Comparison of ENCODE assay signal across 19 cellular contexts in genomic region chr14:24609667-24610344, GRCh38. TPM values are rescaled to one million over a fixed set of nuclear protein-coding genes. Genes with fewer than 3 reads are reported as not detected.
A peak's percentile ranks its signal among the peaks of the same experiment; 100 is the strongest.
DNase-seq lines count a peak whose midpoint lies in the region; ATAC-seq, FAIRE-seq and TF ChIP-seq lines count a peak whose summit lies in the region.
"Had no signal": no experiment of that assay in that cellular context is flagged by ENCODE, and none has a peak within 500 bp of the region (broad histone marks: within the 10 kb centered on the region; RNA-seq: fewer than 3 reads in every experiment).

TSS of gene GZMH (minus strand) at chr14:24609685. CDS start at chr14:24609613, 72 bp downstream.

- 69% methylated on average over 2 of the region's 2 CpGs for WGBS in right lobe of liver (ENCODE audit: insufficient coverage, low coverage, low lambda C conversion rate, missing lambda C conversion rate)
- WGBS in HepG2 (ENCODE audit: low lambda C conversion rate): 26% methylated on average over 2 of the region's 2 CpGs

- H4K20me1 ChIP-seq in HepG2 (ENCODE audit: insufficient read depth, low read length): no peaks in the 10 kb centered on the region

- POLR2A ChIA-PET in HepG2 (lab: Yijun Ruan, JAX): no interaction called here

- no TSS peak for BruUV-seq in HepG2 (replicated peaks; lab: Mats Ljungman, UMichigan)

- H3K9ac ChIP-seq in HepG2 (ENCODE audit: insufficient read depth, low read depth, low read length): no peak within 1 kb of the TSS

- no peak within 1 kb of the TSS for H2AFZ ChIP-seq in HepG2 (ENCODE audit: low read length)

- H3K27me3 ChIP-seq in right lobe of liver (no peaks in the 10 kb centered on the region), HepG2 (ENCODE audit: control insufficient read depth in 1 of 2, insufficient read depth in 2 of 2, low read length in 2 of 2) (no peaks in the 10 kb centered on the region)

- H3K9me3 ChIP-seq in right lobe of liver (no peaks in the 10 kb centered on the region), HepG2 (ENCODE audit: low read length) (no peaks in the 10 kb centered on the region)

- peak within 1 kb of the TSS; percentile 47 for H3K27ac Mint-ChIP-seq in activated T-helper 2 cell treated with anti-CD3 and anti-CD28 coated beads, Interferon-gamma antibody, Interleukin-2, Interleukin-4, amounts not matched to agents 10 μg/mL and 5 μg/mL and 100 μg/mL, durations not matched to agents 14 hours and 24 hours and 36 hours
- peak within 1 kb of the TSS; percentile 79 to 95 for H3K27ac Mint-ChIP-seq in stimulated activated naive CD8-positive, alpha-beta T cell treated with anti-CD3 and anti-CD28 coated beads, Interleukin-15, amount 100 ng/mL, for 72 hours

- no peak within 1 kb of the TSS for H3K4me2 ChIP-seq in HepG2 (ENCODE audit: low read depth, low read length)

- CTCF ChIA-PET in HepG2 (lab: Yijun Ruan, JAX; ENCODE audit: low intra/inter-chr PET ratio, low total read pairs): no interaction called here

- no peak within 1 kb of the TSS for H3K27ac ChIP-seq in right lobe of liver
- H3K27ac ChIP-seq in HepG2 (ENCODE audit: extremely low read length, insufficient read depth, low read length): no peak within 1 kb of the TSS
- H3K27ac ChIP-seq: gastroesophageal sphincter, VCaP had no signal

- H3K4me3 ChIP-seq in right lobe of liver: no peak within 1 kb of the TSS
- no peak within 1 kb of the TSS for H3K4me3 ChIP-seq in HepG2 (replicated peaks in 1 of 3; ENCODE audit: insufficient read depth in 1 of 3, low read depth in 2 of 3, low read length in 3 of 3)
- H3K4me3 ChIP-seq: gastroesophageal sphincter had no signal

- TF ChIP-seq EP300 in HepG2 (IDR thresholded peaks at IDR 0.05; ENCODE audit: low read depth in 2 of 2, low read length in 2 of 2): no peak
- TF ChIP-seq EP300 in HepG2 (CRISPR knock-in tag; IDR thresholded peaks at IDR 0.05; ENCODE audit: borderline replicate concordance): no peak

- no peaks in the 10 kb centered on the region for H3K79me2 ChIP-seq in HepG2 (ENCODE audit: insufficient read depth, low read length)

- TF ChIP-seq CTCF in right lobe of liver (IDR thresholded peaks at IDR 0.05) (no peak), HepG2 (CRISPR knock-in tag; IDR thresholded peaks at IDR 0.05) (no peak)

- no peak within 1 kb of the TSS for H3K4me3 Mint-ChIP-seq in activated T-helper 2 cell treated with anti-CD3 and anti-CD28 coated beads, Interferon-gamma antibody, Interleukin-2, Interleukin-4, amounts not matched to agents 10 μg/mL and 5 μg/mL and 100 μg/mL, durations not matched to agents 14 hours and 24 hours and 36 hours (ENCODE audit: low read depth)
- H3K4me3 Mint-ChIP-seq in stimulated activated naive CD8-positive, alpha-beta T cell treated with anti-CD3 and anti-CD28 coated beads, Interleukin-15, amount 100 ng/mL, for 72 hours: peak within 1 kb of the TSS; percentile 84 to 92

- no peaks in the 10 kb centered on the region for H3K27me3 Mint-ChIP-seq in activated T-helper 2 cell treated with anti-CD3 and anti-CD28 coated beads, Interferon-gamma antibody, Interleukin-2, Interleukin-4, amounts not matched to agents 10 μg/mL and 5 μg/mL and 100 μg/mL, durations not matched to agents 14 hours and 24 hours and 36 hours (ENCODE audit: low read depth)
- H3K27me3 Mint-ChIP-seq in stimulated activated naive CD8-positive, alpha-beta T cell treated with anti-CD3 and anti-CD28 coated beads, Interleukin-15, amount 100 ng/mL, for 72 hours: no peaks in the 10 kb centered on the region

- DNase-seq in right lobe of liver (no peak), HepG2 (ENCODE audit: low spot score) (no peak), cerebellar cortex (ENCODE audit: low spot score) (no peak), NCI-H524 (lab: John Stamatoyannopoulos, UW) (no peak)
- no peak for DNase-seq in activated T-helper 2 cell treated with anti-CD3 and anti-CD28 coated beads, Interferon-gamma antibody, Interleukin-2, Interleukin-4, amounts not matched to agents 10 μg/mL and 5 μg/mL and 100 μg/mL, durations not matched to agents 14 hours and 24 hours and 36 hours (ENCODE audit: low spot score)
- peak in 1 of 2 donors; percentile 47 for DNase-seq in stimulated activated naive CD8-positive, alpha-beta T cell treated with anti-CD3 and anti-CD28 coated beads, Interleukin-15, amount 100 ng/mL, for 72 hours
- DNase-seq: activated effector memory CD4-positive, alpha-beta T cell treated with Interleukin-2 at 50 U/mL for 16 hours; DMS53; islet precursor cell; midbrain; NCI-H1694 treated with DMSO at 0.1 percent for 48 hours; NCI-H526; trophoblast cell had no signal

- in situ Hi-C loops in HepG2 (cut with HindIII; ENCODE audit: extremely low pct_ligation_motif_present, low pct_unique_long_range_greater_than_20kb): no loop called here

- H3K36me3 Mint-ChIP-seq in activated T-helper 2 cell treated with anti-CD3 and anti-CD28 coated beads, Interferon-gamma antibody, Interleukin-2, Interleukin-4, amounts not matched to agents 10 μg/mL and 5 μg/mL and 100 μg/mL, durations not matched to agents 14 hours and 24 hours and 36 hours (ENCODE audit: low read depth): peaks cover 3% of the 10 kb centered on the region

- intact Hi-C loops in right lobe of liver (cut with DNase I) (no loop called here), HepG2 (cut with micrococcal nuclease; ENCODE audit: unreplicated experiment) (no loop called here)
- intact Hi-C loops in activated T-helper 2 cell treated with anti-CD3 and anti-CD28 coated beads, Interferon-gamma antibody, Interleukin-2, Interleukin-4, amounts not matched to agents 10 μg/mL and 5 μg/mL and 100 μg/mL, durations not matched to agents 14 hours and 24 hours and 36 hours (cut with micrococcal nuclease): loop anchor here (5.0 kb wide), 1 partner anchor 82 kb away; no protein-coding TSS in a partner anchor

- TF ChIP-seq POLR2A in right lobe of liver (IDR thresholded peaks at IDR 0.05) (no peak), HepG2 (IDR thresholded peaks at IDR 0.05; ENCODE audit: insufficient read depth in 1 of 2, low read depth in 2 of 2, low read length in 2 of 2) (no peak)

- no peaks in the 10 kb centered on the region for H3K9me3 Mint-ChIP-seq in activated T-helper 2 cell treated with anti-CD3 and anti-CD28 coated beads, Interferon-gamma antibody, Interleukin-2, Interleukin-4, amounts not matched to agents 10 μg/mL and 5 μg/mL and 100 μg/mL, durations not matched to agents 14 hours and 24 hours and 36 hours
- H3K9me3 Mint-ChIP-seq in stimulated activated naive CD8-positive, alpha-beta T cell treated with anti-CD3 and anti-CD28 coated beads, Interleukin-15, amount 100 ng/mL, for 72 hours: peaks cover 0 to 9% of the 10 kb centered on the region in 2 donors

- no peaks in the 10 kb centered on the region for H3K36me3 ChIP-seq in right lobe of liver
- H3K36me3 ChIP-seq in HepG2 (replicated peaks in 1 of 2; ENCODE audit: control insufficient read depth in 1 of 2, insufficient read depth in 2 of 2, low read length in 2 of 2): no peaks in the 10 kb centered on the region
- H3K36me3 ChIP-seq: gastroesophageal sphincter had no signal

- H3K4me1 ChIP-seq in right lobe of liver (no peaks in the 10 kb centered on the region), HepG2 (ENCODE audit: insufficient read depth, low read length) (peaks cover 7% of the 10 kb centered on the region; the same call in 1 of the 2 replicates)
- H3K4me1 ChIP-seq: gastroesophageal sphincter had no signal

- H3K4me1 Mint-ChIP-seq in activated T-helper 2 cell treated with anti-CD3 and anti-CD28 coated beads, Interferon-gamma antibody, Interleukin-2, Interleukin-4, amounts not matched to agents 10 μg/mL and 5 μg/mL and 100 μg/mL, durations not matched to agents 14 hours and 24 hours and 36 hours (ENCODE audit: low read depth): peaks cover 76% of the 10 kb centered on the region
- peaks cover 82% of the 10 kb centered on the region for H3K4me1 Mint-ChIP-seq in stimulated activated naive CD8-positive, alpha-beta T cell treated with anti-CD3 and anti-CD28 coated beads, Interleukin-15, amount 100 ng/mL, for 72 hours

- no peak for FAIRE-seq in HepG2 (lab: Jason Lieb, UNC)
- FAIRE-seq: H1 had no signal

- no peak for TF ChIP-seq RAD21 in HepG2 (CRISPR knock-in tag; IDR thresholded peaks at IDR 0.05)

- ATAC-seq in right lobe of liver (peak in 3 of 4 donors; percentile 25 to 39 (median 25)), HepG2 (no peak), HG02798 (IDR thresholded peaks at IDR 0.05; ENCODE audit: poor library complexity, unreplicated experiment) (peak; percentile 49), GM21619 (IDR thresholded peaks at IDR 0.05; ENCODE audit: unreplicated experiment) (no peak)
- ATAC-seq in stimulated activated naive CD8-positive, alpha-beta T cell treated with anti-CD3 and anti-CD28 coated beads, Interleukin-15, amount 100 ng/mL, for 72 hours: peak; percentile 83
- ATAC-seq: gastroesophageal sphincter, Panc1 had no signal

RNA-seq across cellular contexts. Expression of gene GZMH, which starts in this region (rescaled TPM):
- under 1 TPM in 5 of 6 experiments, not detected in 1; 0.44 to 0.93 (median 0.48) TPM for total RNA-seq in right lobe of liver
- total RNA-seq in HepG2 (2016; rRNA removed; fragmentation: Illumina TruSeq; extraction: Trizol): not detected in 2 replicates
- total RNA-seq in HepG2 (2016; cell fraction: cytosol; rRNA removed; fragmentation: Illumina TruSeq; extraction: Trizol; ENCODE audit: low read depth): not detected in 2 replicates
- not detected in 2 replicates for total RNA-seq in HepG2 (2016; cell fraction: insoluble cytoplasmic fraction; rRNA removed; fragmentation: Illumina TruSeq; extraction: Trizol)
- total RNA-seq in HepG2 (2016; cell fraction: membrane; rRNA removed; fragmentation: Illumina TruSeq; extraction: Trizol): not detected in 2 replicates
- not detected in 2 replicates for total RNA-seq in HepG2 (2016; cell fraction: nucleus; rRNA removed; fragmentation: Illumina TruSeq; extraction: Trizol)
- polyA plus RNA-seq in HepG2 (2011; rRNA removed): 0.08 TPM in 1 of 2 replicates, not detected in the other
- polyA plus RNA-seq in HepG2 (2011; cell fraction: cytosol; rRNA removed): not detected in 2 replicates
- not detected in 2 replicates for polyA plus RNA-seq in HepG2 (2011; cell fraction: nucleus; rRNA removed)
- polyA plus RNA-seq in HepG2 (2012): not detected in 2 replicates
- not detected in 2 replicates for polyA plus RNA-seq in HepG2 (2016; cell fraction: cytosol; fragmentation: Illumina TruSeq; extraction: Trizol; ENCODE audit: low read depth)
- not detected in 2 replicates for polyA plus RNA-seq in HepG2 (2016; cell fraction: insoluble cytoplasmic fraction; fragmentation: Illumina TruSeq; extraction: Trizol; ENCODE audit: low read depth)
- not detected in 2 replicates for polyA plus RNA-seq in HepG2 (2016; cell fraction: membrane; fragmentation: Illumina TruSeq; extraction: Trizol; ENCODE audit: low read depth)
- polyA plus RNA-seq in HepG2 (2016; cell fraction: nucleus; fragmentation: Illumina TruSeq; extraction: Trizol; ENCODE audit: insufficient read depth, low read depth): not detected in 2 replicates
- polyA minus RNA-seq in HepG2 (2011; rRNA and poly(A)+ RNA removed; ENCODE audit: low replicate concordance): not detected in 2 replicates
- not detected in 2 replicates for polyA minus RNA-seq in HepG2 (2011; cell fraction: cytosol; rRNA and poly(A)+ RNA removed)
- polyA minus RNA-seq in HepG2 (2011; cell fraction: nucleus; rRNA and poly(A)+ RNA removed): not detected in 2 replicates
- 12.6 and 14.0 TPM in 2 replicates for total RNA-seq in activated T-helper 2 cell treated with anti-CD3 and anti-CD28 coated beads, Interferon-gamma antibody, Interleukin-2, Interleukin-4, amounts not matched to agents 10 μg/mL and 5 μg/mL and 100 μg/mL, durations not matched to agents 14 hours and 24 hours and 36 hours
- total RNA-seq: H1 had no signal
- polyA plus RNA-seq: H1 had no signal

Comparison
In these comparisons a context has a peak if more than half of its experiments do, and no peak if none do; other contexts are left out.
1. Peak in ATAC-seq in right lobe of liver; RNA of the gene not detected or under 1 TPM.
2. ATAC-seq: peak in HG02798 (single experiment) and stimulated activated naive CD8-positive, alpha-beta T cell treated with anti-CD3 and anti-CD28 coated beads, Interleukin-15, amount 100 ng/mL, for 72 hours (single experiment); none in HepG2 (single experiment) and GM21619 (single experiment).